Comparison of ENCODE assay signal across 20 cellular contexts in genomic region chr14:64253672-64254071, GRCh38. TPM values are rescaled to one million over a fixed set of nuclear protein-coding genes. Genes with fewer than 3 reads are reported as not detected.
DNase-seq lines count a peak whose midpoint lies in the region; ATAC-seq, FAIRE-seq and TF ChIP-seq lines count a peak whose summit lies in the region.
"Had no signal": no experiment of that assay in that cellular context is flagged by ENCODE, and none has a peak within 500 bp of the region (broad histone marks: within the 10 kb centered on the region; RNA-seq: fewer than 3 reads in every experiment).

No MANE protein-coding gene starts in this region.

- H3K27me3 Mint-ChIP-seq in T-cell: peaks cover 3 to 4% of the 10 kb centered on the region in 2 donors
- H3K27me3 Mint-ChIP-seq: naive B cell; stimulated activated naive B cell treated with anti-CD40 and anti-IgM and Interleukin-4, amounts not matched to agents 10 μg/mL and 1 μg/mL and 100 μg/mL, for 72 hours had no signal

- no peak overlapping the region for H3K4me3 Mint-ChIP-seq in T-cell
- H3K4me3 Mint-ChIP-seq: naive B cell; stimulated activated naive B cell treated with anti-CD40 and anti-IgM and Interleukin-4, amounts not matched to agents 10 μg/mL and 1 μg/mL and 100 μg/mL, for 72 hours had no signal

- no peak overlapping the region for H3K27ac Mint-ChIP-seq in T-cell
- H3K27ac Mint-ChIP-seq: naive B cell; stimulated activated naive B cell treated with anti-CD40 and anti-IgM and Interleukin-4, amounts not matched to agents 10 μg/mL and 1 μg/mL and 100 μg/mL, for 72 hours had no signal

- no peaks in the 10 kb centered on the region for H3K36me3 Mint-ChIP-seq in T-cell

- ATAC-seq in T-cell (replicated peaks in 1 of 4): no peak
- ATAC-seq in GM18511 (IDR thresholded peaks at IDR 0.05; ENCODE audit: unreplicated experiment): no peak
- ATAC-seq: gastroesophageal sphincter; stimulated activated naive B cell treated with anti-CD40 and anti-IgM and Interleukin-4, amounts not matched to agents 10 μg/mL and 1 μg/mL and 100 μg/mL, for 72 hours had no signal

- POLR2A ChIA-PET in T-cell (lab: Charles Lee): no interaction called here

- no peak for TF ChIP-seq CTCF in bronchial epithelial cell (IDR thresholded peaks at IDR 0.05; ENCODE audit: insufficient read depth, low read length, severe bottlenecking)

- H3K27me3 ChIP-seq in bronchial epithelial cell (ENCODE audit: control insufficient read depth, insufficient read depth, low read length): no peaks in the 10 kb centered on the region
- H3K27me3 ChIP-seq: cardiac muscle cell, gastroesophageal sphincter, spleen had no signal

- peak; percentile 23 for DNase-seq in Daoy (ENCODE audit: low read depth)
- peak; percentile 16 for DNase-seq in NCI-H226
- peak; percentile 84 for DNase-seq in bronchial epithelial cell (ENCODE audit: low read depth)
- peak; percentile 28 to 83 for DNase-seq in lung microvascular endothelial cell (ENCODE audit: low read depth in 2 of 2)
- DNase-seq in T-cell: no peak
- DNase-seq in NCI-H1417 (lab: John Stamatoyannopoulos, UW): no peak
- no peak for DNase-seq in NCI-H187 (lab: John Stamatoyannopoulos, UW)
- DNase-seq: activated naive CD4-positive, alpha-beta T cell treated with anti-CD3 and anti-CD28 coated beads, Interleukin-2, amount 50 U/mL, for 16 hours; Caco-2; effector CD8-positive, alpha-beta T cell; GDM1; H7; naive B cell; NCI-H1694 treated with DMSO at 0.1 percent for 48 hours; NCI-H510A treated with DMSO at 0.1 percent for 48 hours; spleen; stimulated activated naive B cell treated with anti-CD40 and anti-IgM and Interleukin-4, amounts not matched to agents 10 μg/mL and 1 μg/mL and 100 μg/mL, for 72 hours had no signal

- no peaks in the 10 kb centered on the region for H3K4me1 Mint-ChIP-seq in T-cell

- H3K4me3 ChIP-seq in bronchial epithelial cell (ENCODE audit: low read depth, low read length): no peak overlapping the region
- H3K4me3 ChIP-seq: cardiac muscle cell, gastroesophageal sphincter, spleen had no signal

- CTCF ChIA-PET in T-cell (lab: Charles Lee): no interaction called here

- FAIRE-seq in bronchial epithelial cell (lab: Jason Lieb, UNC): no peak

- H3K36me3 ChIP-seq in bronchial epithelial cell (ENCODE audit: control insufficient read depth, insufficient read depth, low read length): no peaks in the 10 kb centered on the region
- H3K36me3 ChIP-seq: cardiac muscle cell, gastroesophageal sphincter, spleen had no signal

- no peaks in the 10 kb centered on the region for H3K9me3 Mint-ChIP-seq in T-cell
- H3K9me3 Mint-ChIP-seq: stimulated activated naive B cell treated with anti-CD40 and anti-IgM and Interleukin-4, amounts not matched to agents 10 μg/mL and 1 μg/mL and 100 μg/mL, for 72 hours had no signal

RNA-seq across cellular contexts. Expression of gene ESR2, which starts 40.5 kb away (rescaled TPM):
- total RNA-seq in Daoy (2014; rRNA removed; shearing (Covaris generic)): 0.74 TPM in 1 of 2 replicates, not detected in the other
- total RNA-seq in bronchial epithelial cell (under 0.01 and 0.13 TPM in 2 replicates), lung microvascular endothelial cell (under 0.01 and 0.44 TPM in 2 replicates), T-cell (under 1 TPM in 4 of 5 donors, not detected in 1; 0.20 to 0.70 (median 0.43) TPM)

Comparison
In these comparisons a context has a peak if more than half of its experiments do, and no peak if none do; other contexts are left out.
1. DNase-seq: peak in Daoy (single experiment), NCI-H226 (single experiment), bronchial epithelial cell (single experiment) and lung microvascular endothelial cell (2 of 2); none in T-cell (0 of 34), NCI-H1417 (0 of 3) and NCI-H187 (0 of 2).